11 cellular contexts compared by ENCODE assay signal in genomic region chr7:137978464-137979237, GRCh38. TPM values are rescaled to one million over a fixed set of nuclear protein-coding genes. Genes with fewer than 3 reads are reported as not detected.
DNase-seq lines count a peak whose midpoint lies in the region; ATAC-seq, FAIRE-seq and TF ChIP-seq lines count a peak whose summit lies in the region.
"Had no signal": no experiment of that assay in that cellular context is flagged by ENCODE, and none has a peak within 500 bp of the region (broad histone marks: within the 10 kb centered on the region; RNA-seq: fewer than 3 reads in every experiment).

No MANE protein-coding gene starts in this region.

- no peak overlapping the region for H3K4me3 ChIP-seq in AG10803 (ENCODE audit: low read length)
- no peak overlapping the region for H3K4me3 ChIP-seq in SJCRH30
- no peak overlapping the region for H3K4me3 ChIP-seq in fibroblast of pulmonary artery (replicated peaks; ENCODE audit: low read depth, low read length)
- H3K4me3 ChIP-seq in pancreas: no peak overlapping the region

- H3K4me1 ChIP-seq in SJCRH30: peaks cover 12% of the 10 kb centered on the region; the same call in 1 of the 2 replicates
- peaks cover 0 to 15% (median 11%) of the 10 kb centered on the region in 3 donors for H3K4me1 ChIP-seq in pancreas

- no peak overlapping the region for H3K4me3 Mint-ChIP-seq in activated CD4-positive, alpha-beta T cell treated with anti-CD3 and anti-CD28 coated beads for 36 hours
- H3K4me3 Mint-ChIP-seq: activated naive CD8-positive, alpha-beta T cell treated with anti-CD3 and anti-CD28 coated beads, Interleukin-2, amount 10 ng/mL, durations not matched to agents 7 days and 5 days had no signal

- H3K27me3 Mint-ChIP-seq in activated CD4-positive, alpha-beta T cell treated with anti-CD3 and anti-CD28 coated beads for 36 hours: no peaks in the 10 kb centered on the region
- H3K27me3 Mint-ChIP-seq: activated naive CD8-positive, alpha-beta T cell treated with anti-CD3 and anti-CD28 coated beads, Interleukin-2, amount 10 ng/mL, durations not matched to agents 7 days and 5 days had no signal

- WGBS in pancreas, 2 donors: 78 to 82% methylated on average over 10 of the region's 10 CpGs

- H3K27ac ChIP-seq in SJCRH30 (peak overlapping the region; percentile 32), pancreas (no peak overlapping the region)

- peaks cover 11% of the 10 kb centered on the region for H3K9me3 Mint-ChIP-seq in activated CD4-positive, alpha-beta T cell treated with anti-CD3 and anti-CD28 coated beads for 36 hours (ENCODE audit: low read depth)

- no peaks in the 10 kb centered on the region for H3K4me1 Mint-ChIP-seq in activated CD4-positive, alpha-beta T cell treated with anti-CD3 and anti-CD28 coated beads for 36 hours
- H3K4me1 Mint-ChIP-seq: activated naive CD8-positive, alpha-beta T cell treated with anti-CD3 and anti-CD28 coated beads, Interleukin-2, amount 10 ng/mL, durations not matched to agents 7 days and 5 days had no signal

- H3K36me3 ChIP-seq in SJCRH30: no peaks in the 10 kb centered on the region
- no peaks in the 10 kb centered on the region for H3K36me3 ChIP-seq in pancreas

- H3K27me3 ChIP-seq in SJCRH30 (no peaks in the 10 kb centered on the region), pancreas (no peaks in the 10 kb centered on the region)

- ATAC-seq in pancreas: peak in 3 of 4 donors; percentile 40 to 61 (median 57)
- no peak for ATAC-seq in activated CD4-positive, alpha-beta T cell treated with anti-CD3 and anti-CD28 coated beads for 36 hours
- ATAC-seq in HG02588 (IDR thresholded peaks at IDR 0.05; ENCODE audit: unreplicated experiment): no peak

- no peak overlapping the region for H3K27ac Mint-ChIP-seq in activated CD4-positive, alpha-beta T cell treated with anti-CD3 and anti-CD28 coated beads for 36 hours
- H3K27ac Mint-ChIP-seq: activated naive CD8-positive, alpha-beta T cell treated with anti-CD3 and anti-CD28 coated beads, Interleukin-2, amount 10 ng/mL, durations not matched to agents 7 days and 5 days had no signal

- no peak for FAIRE-seq in pancreas (lab: Jason Lieb, UNC)

- POLR2A ChIA-PET in activated CD4-positive, alpha-beta T cell treated with anti-CD3 and anti-CD28 coated beads for 36 hours (lab: Charles Lee): no interaction called here

- CTCF ChIA-PET in activated CD4-positive, alpha-beta T cell treated with anti-CD3 and anti-CD28 coated beads for 36 hours (lab: Charles Lee): interaction anchor here (1.6 kb wide), 1 partner anchor 24 kb away, joined by 3 read pairs; no protein-coding TSS in a partner anchor

- intact Hi-C loops in pancreas (cut with DNase I): no loop called here
- intact Hi-C loops in activated CD4-positive, alpha-beta T cell treated with anti-CD3 and anti-CD28 coated beads for 36 hours (cut with DNase I, micrococcal nuclease): no loop called here

- TF ChIP-seq CTCF in AG10803 (conservative IDR thresholded peaks at IDR 0.05; ENCODE audit: low read length) (no peak), fibroblast of pulmonary artery (IDR thresholded peaks at IDR 0.05; ENCODE audit: low read length, missing control alignments) (no peak), pancreas (IDR thresholded peaks at IDR 0.05) (no peak)

- DNase-seq in AG10803 (ENCODE audit: low read depth) (peak; percentile 91), SJCRH30 (peak; percentile 43 to 49), fibroblast of pulmonary artery (ENCODE audit: low read depth) (peak; percentile 94), pancreas (no peak), NAMALWA (ENCODE audit: low spot score) (no peak), NCI-H69 (lab: John Stamatoyannopoulos, UW) (no peak)
- DNase-seq in activated CD4-positive, alpha-beta T cell treated with anti-CD3 and anti-CD28 coated beads for 36 hours: no peak
- DNase-seq: activated naive CD8-positive, alpha-beta T cell treated with anti-CD3 and anti-CD28 coated beads, Interleukin-2, amount 10 ng/mL, durations not matched to agents 7 days and 5 days; NCI-H524; retina had no signal

- H3K9me3 ChIP-seq in SJCRH30 (replicated peaks) (0 out of 2 replicates have a peak, but pooled peaks cover 2% of the 10 kb centered on the region), pancreas (no peaks in the 10 kb centered on the region)

- H3K36me3 Mint-ChIP-seq in activated CD4-positive, alpha-beta T cell treated with anti-CD3 and anti-CD28 coated beads for 36 hours (ENCODE audit: low read depth): peaks cover 13% of the 10 kb centered on the region

RNA-seq across cellular contexts. Expression of gene CREB3L2, which starts 23.2 kb away (rescaled TPM):
- total RNA-seq in SJCRH30 (2014; rRNA removed; shearing (Covaris generic)): 18.4 and 18.7 TPM in 2 replicates
- total RNA-seq in pancreas: 10 to 100 TPM; 21.3 to 38.4 (median 32.3) TPM
- 10 to 100 TPM in 1 of 2 donors, 1 to 10 TPM in 1; 6.6 to 10.4 TPM for polyA plus RNA-seq in pancreas
- 10 to 100 TPM; 24.4 to 28.7 TPM for total RNA-seq in activated CD4-positive, alpha-beta T cell treated with anti-CD3 and anti-CD28 coated beads for 36 hours

Comparison
In these comparisons a context has a peak if more than half of its experiments do, and no peak if none do; other contexts are left out.
1. DNase-seq: peak in AG10803 (single experiment), SJCRH30 (2 of 2) and fibroblast of pulmonary artery (single experiment); none in pancreas (0 of 6), activated CD4-positive, alpha-beta T cell treated with anti-CD3 and anti-CD28 coated beads for 36 hours (single experiment), NAMALWA (single experiment) and NCI-H69 (single experiment).
2. ATAC-seq: peak in pancreas (3 of 4); none in activated CD4-positive, alpha-beta T cell treated with anti-CD3 and anti-CD28 coated beads for 36 hours (single experiment) and HG02588 (single experiment).